In genomic region chr6:33579828-33580714, GRCh38 we compare ENCODE assay signal across 8 cellular contexts. TPM values are rescaled to one million over a fixed set of nuclear protein-coding genes. Genes with fewer than 3 reads are reported as not detected.
DNase-seq lines count a peak whose midpoint lies in the region; ATAC-seq and TF ChIP-seq lines count a peak whose summit lies in the region.

TSS of gene BAK1 (minus strand) at chr6:33580276. CDS start at chr6:33577604, 2,672 bp downstream.

- TF ChIP-seq CTCF in foreskin keratinocyte (conservative IDR thresholded peaks at IDR 0.05), result peak; percentile 82

- peak within 1 kb of the TSS; percentile 63 for H2AFZ ChIP-seq in neuron (ENCODE audit: low read depth, low read length)

- H3K4me1 ChIP-seq in ES-I3 (ENCODE audit: insufficient read depth, low read length), result peaks cover 8% of the 10 kb centered on the region; the same call in 1 of the 2 replicates
- H3K4me1 ChIP-seq in foreskin keratinocyte, result peaks cover 5% of the 10 kb centered on the region
- peaks cover 9% of the 10 kb centered on the region for H3K4me1 ChIP-seq in neuron (ENCODE audit: insufficient read depth, low read length)

- peaks cover 9% of the 10 kb centered on the region; the same call in 1 of the 2 replicates for H3K36me3 ChIP-seq in ES-I3 (ENCODE audit: insufficient read depth, low read length)
- H3K36me3 ChIP-seq in H7 (replicated peaks; ENCODE audit: control insufficient read depth, insufficient read depth, low read length), result peaks cover 8% of the 10 kb centered on the region
- H3K36me3 ChIP-seq in MG63, result no peaks in the 10 kb centered on the region; the same call in 1 of the 2 replicates
- H3K36me3 ChIP-seq in neuron (ENCODE audit: insufficient read depth, low read length), result peaks cover 14% of the 10 kb centered on the region

- peak within 1 kb of the TSS; percentile 55 for H3K27ac ChIP-seq in foreskin keratinocyte

- peak; percentile 98 for DNase-seq in H7
- peak; percentile 90 for DNase-seq in MG63
- peak; percentile 86 for DNase-seq in SIG-M5 treated with dmso at 0.1 percent for 504 hours (lab: John Stamatoyannopoulos, UW; ENCODE audit: unreplicated experiment)
- peak; percentile 77 for DNase-seq in activated gamma-delta T cell treated with anti-CD3 and anti-CD28 coated beads, Interleukin-2, amount 50 U/mL, for 16 hours (ENCODE audit: low read depth)
- DNase-seq in foreskin keratinocyte, result peak; percentile 66 to 85
- peak; percentile 73 for DNase-seq in stromal cell of bone marrow (ENCODE audit: low read depth)

- no peaks in the 10 kb centered on the region for H3K27me3 ChIP-seq in H7 (ENCODE audit: control insufficient read depth, insufficient read depth, low read length)
- H3K27me3 ChIP-seq in MG63, result no peaks in the 10 kb centered on the region
- H3K27me3 ChIP-seq in foreskin keratinocyte, result no peaks in the 10 kb centered on the region
- peaks cover 12% of the 10 kb centered on the region for H3K27me3 ChIP-seq in neuron (ENCODE audit: insufficient read depth, low read length)

- peak within 1 kb of the TSS; percentile 95 for H3K9ac ChIP-seq in ES-I3 (ENCODE audit: low read depth, low read length)

- ATAC-seq in foreskin keratinocyte, result peak; percentile 81

- H3K4me3 ChIP-seq in H7 (ENCODE audit: insufficient read depth, low read depth, low read length) (peak within 1 kb of the TSS; percentile 87), MG63 (peak within 1 kb of the TSS; percentile 79), neuron (ENCODE audit: low read length) (peak within 1 kb of the TSS; percentile 60)

- no peaks in the 10 kb centered on the region for H3K9me3 ChIP-seq in ES-I3 (ENCODE audit: control insufficient read depth, insufficient read depth, low read length)
- H3K9me3 ChIP-seq in MG63, result no peaks in the 10 kb centered on the region
- no peaks in the 10 kb centered on the region for H3K9me3 ChIP-seq in neuron (ENCODE audit: low read length)

RNA-seq across cellular contexts. Expression of gene BAK1, which starts in this region (rescaled TPM):
- total RNA-seq in H7 (2014; rRNA removed; shearing (Covaris generic)), result 45.9 and 50.5 TPM in 2 replicates
- 11.7 and 21.8 TPM in 2 replicates for total RNA-seq in MG63 (2014; rRNA removed; shearing (Covaris generic); ENCODE audit: low replicate concordance)
- 77.0 and 82.9 TPM in 2 replicates for total RNA-seq in foreskin keratinocyte
- 92.0 and 93.8 TPM in 2 replicates for polyA plus RNA-seq in foreskin keratinocyte

Comparison
In these comparisons a context has a peak if more than half of its experiments do, and no peak if none do; other contexts are left out.
1. Peak in every context shown above with its lines: DNase-seq, ATAC-seq, H3K4me3 ChIP-seq and H3K27ac ChIP-seq.